ENCODE assay signal across 10 cellular contexts in genomic region chr11:120512727-120513435, GRCh38. TPM values are rescaled to one million over a fixed set of nuclear protein-coding genes. Genes with fewer than 3 reads are reported as not detected.
A peak's percentile ranks its signal among the peaks of the same experiment; 100 is the strongest.
DNase-seq lines count a peak whose midpoint lies in the region; ATAC-seq and TF ChIP-seq lines count a peak whose summit lies in the region.
"Had no signal": no experiment of that assay in that cellular context is flagged by ENCODE, and none has a peak within 500 bp of the region (broad histone marks: within the 10 kb centered on the region; RNA-seq: fewer than 3 reads in every experiment).

No MANE protein-coding gene starts in this region.

- H3K4me3 ChIP-seq in smooth muscle cell, result no peak overlapping the region

- H3K4me3 Mint-ChIP-seq in progenitor cell of endocrine pancreas (ENCODE audit: low read depth), result peak overlapping the region; percentile 59

- no peaks in the 10 kb centered on the region for H4K20me1 ChIP-seq in smooth muscle cell (ENCODE audit: low read depth)

- H3K79me2 ChIP-seq in smooth muscle cell (ENCODE audit: low read depth), result no peaks in the 10 kb centered on the region

- ATAC-seq in foreskin keratinocyte, result no peak
- no peak for ATAC-seq in HG02678 (IDR thresholded peaks at IDR 0.05; ENCODE audit: unreplicated experiment)

- peak; percentile 22 for DNase-seq in NCI-H1436 (lab: John Stamatoyannopoulos, UW)
- no peak for DNase-seq in NCI-H1436 treated with DMSO at 0.1 percent for 48 hours (lab: John Stamatoyannopoulos, UW)
- peak; percentile 7 for DNase-seq in NCI-H524 treated with DMSO at 0.1 percent for 48 hours (lab: John Stamatoyannopoulos, UW)
- DNase-seq in foreskin keratinocyte, result no peak
- DNase-seq in progenitor cell of endocrine pancreas (ENCODE audit: low spot score, unreplicated experiment), result no peak
- DNase-seq in HT-29 (ENCODE audit: low spot score), result no peak
- no peak for DNase-seq in smooth muscle cell (lab: John Stamatoyannopoulos, UW; ENCODE audit: unreplicated experiment)
- DNase-seq: NCI-H187 had no signal

- no peaks in the 10 kb centered on the region for H3K9me3 Mint-ChIP-seq in progenitor cell of endocrine pancreas (ENCODE audit: low read depth)

- no peak overlapping the region for H3K4me2 ChIP-seq in smooth muscle cell

- H3F3A ChIP-seq in smooth muscle cell (ENCODE audit: low read depth), result no peaks in the 10 kb centered on the region

- H3K27me3 Mint-ChIP-seq in progenitor cell of endocrine pancreas, result peaks cover 85% of the 10 kb centered on the region

- no peak overlapping the region for H3K9ac ChIP-seq in smooth muscle cell (ENCODE audit: low read depth)

- 95% methylated on average over 12 of the region's 23 CpGs for WGBS in smooth muscle cell (ENCODE audit: low lambda C conversion rate)

- peaks cover 13% of the 10 kb centered on the region for H3K4me1 Mint-ChIP-seq in progenitor cell of endocrine pancreas (ENCODE audit: low read depth)

- no peaks in the 10 kb centered on the region for H3K36me3 Mint-ChIP-seq in progenitor cell of endocrine pancreas (ENCODE audit: insufficient read depth)

- H3K4me1 ChIP-seq in foreskin keratinocyte (no peaks in the 10 kb centered on the region), smooth muscle cell (ENCODE audit: low read depth) (peaks cover 6% of the 10 kb centered on the region)

- H3K27ac ChIP-seq in foreskin keratinocyte (no peak overlapping the region), smooth muscle cell (ENCODE audit: low read depth) (no peak overlapping the region)
- H3K27ac ChIP-seq: right atrium auricular region had no signal

- H3K36me3 ChIP-seq in smooth muscle cell (ENCODE audit: low read depth), result no peaks in the 10 kb centered on the region
- H3K36me3 ChIP-seq: right atrium auricular region had no signal

- peaks cover 59% of the 10 kb centered on the region for H3K27me3 ChIP-seq in foreskin keratinocyte
- peaks cover 56% of the 10 kb centered on the region for H3K27me3 ChIP-seq in smooth muscle cell (ENCODE audit: low read depth)
- H3K27me3 ChIP-seq: right atrium auricular region had no signal

- no peaks in the 10 kb centered on the region for H3K9me3 ChIP-seq in smooth muscle cell (replicated peaks; ENCODE audit: low read depth)
- H3K9me3 ChIP-seq: right atrium auricular region had no signal

- H2AFZ ChIP-seq in smooth muscle cell (ENCODE audit: low read depth), result no peak overlapping the region

- TF ChIP-seq CTCF in foreskin keratinocyte (conservative IDR thresholded peaks at IDR 0.05) (peak; percentile 12), progenitor cell of endocrine pancreas (IDR thresholded peaks at IDR 0.05; ENCODE audit: unreplicated experiment) (no peak), smooth muscle cell (IDR thresholded peaks at IDR 0.05; ENCODE audit: borderline replicate concordance, insufficient read depth, poor library complexity, severe bottlenecking) (no peak)

- no peak overlapping the region for H3K27ac Mint-ChIP-seq in progenitor cell of endocrine pancreas

RNA-seq across cellular contexts. Expression of gene GRIK4, which starts 1.3 kb away (rescaled TPM):
- total RNA-seq in foreskin keratinocyte, result not detected in 2 replicates
- not detected in 2 replicates for polyA plus RNA-seq in foreskin keratinocyte
- 0.13 TPM in 1 of 2 replicates, not detected in the other for total RNA-seq in progenitor cell of endocrine pancreas
- total RNA-seq in HT-29 (2014; rRNA removed; shearing (Covaris generic)), result not detected in 2 replicates
- total RNA-seq in smooth muscle cell, result not detected in 2 replicates
- polyA plus RNA-seq in smooth muscle cell, result not detected in 2 replicates

Comparison
In these comparisons a context has a peak if more than half of its experiments do, and no peak if none do; other contexts are left out.
1. DNase-seq: peak in NCI-H1436 (single experiment) and NCI-H524 treated with DMSO at 0.1 percent for 48 hours (single experiment); none in NCI-H1436 treated with DMSO at 0.1 percent for 48 hours (single experiment), foreskin keratinocyte (0 of 2), progenitor cell of endocrine pancreas (single experiment), HT-29 (single experiment) and smooth muscle cell (single experiment).